Comparison of ENCODE assay signal across 24 cellular contexts in genomic region chr13:30410705-30411125, GRCh38. TPM values are rescaled to one million over a fixed set of nuclear protein-coding genes. Genes with fewer than 3 reads are reported as not detected.
A peak's percentile ranks its signal among the peaks of the same experiment; 100 is the strongest.
DNase-seq lines count a peak whose midpoint lies in the region; ATAC-seq and TF ChIP-seq lines count a peak whose summit lies in the region.
"Had no signal": no experiment of that assay in that cellular context is flagged by ENCODE, and none has a peak within 500 bp of the region (broad histone marks: within the 10 kb centered on the region; RNA-seq: fewer than 3 reads in every experiment).

No MANE protein-coding gene starts in this region.

- H3K4me1 Mint-ChIP-seq in CD4-positive, alpha-beta T cell (ENCODE audit: low read depth): peaks cover 47% of the 10 kb centered on the region
- peaks cover 17% of the 10 kb centered on the region for H3K4me1 Mint-ChIP-seq in activated T-helper 17 cell treated with anti-CD3 and anti-CD28 coated beads, Interleukin-2, amount 50 U/mL, for 72 hours

- no peaks in the 10 kb centered on the region for H3K9me3 ChIP-seq in CD4-positive, alpha-beta T cell (ENCODE audit: control insufficient read depth, low read length)
- no peaks in the 10 kb centered on the region for H3K9me3 ChIP-seq in OCI-LY1 (ENCODE audit: low read length)
- no peaks in the 10 kb centered on the region for H3K9me3 ChIP-seq in stomach
- H3K9me3 ChIP-seq in BE2C: no peaks in the 10 kb centered on the region
- H3K9me3 ChIP-seq: lower lobe of right lung, MG63, SJCRH30 had no signal

- peak overlapping the region; percentile 78 for H3K27ac Mint-ChIP-seq in CD4-positive, alpha-beta T cell
- no peak overlapping the region for H3K27ac Mint-ChIP-seq in activated T-helper 17 cell treated with anti-CD3 and anti-CD28 coated beads, Interleukin-2, amount 50 U/mL, for 72 hours
- H3K27ac Mint-ChIP-seq: activated CD4-positive, alpha-beta memory T cell treated with anti-CD3 and anti-CD28 coated beads, Interleukin-2, amount 10 ng/mL, durations not matched to agents 7 days and 5 days; CD8-positive, alpha-beta T cell; GM23338 had no signal

- H3K4me2 ChIP-seq in OCI-LY1 (ENCODE audit: low read length): no peak overlapping the region
- H3K4me2 ChIP-seq: GM23338 had no signal

- no peak for TF ChIP-seq EP300 in stomach (IDR thresholded peaks at IDR 0.05)

- no peaks in the 10 kb centered on the region for H3K27me3 Mint-ChIP-seq in CD4-positive, alpha-beta T cell
- no peaks in the 10 kb centered on the region for H3K27me3 Mint-ChIP-seq in activated T-helper 17 cell treated with anti-CD3 and anti-CD28 coated beads, Interleukin-2, amount 50 U/mL, for 72 hours

- peaks cover 69% of the 10 kb centered on the region for H3K4me1 ChIP-seq in OCI-LY1 (ENCODE audit: insufficient read depth, low read length, severe bottlenecking)
- H3K4me1 ChIP-seq in stomach: peaks cover 6 to 26% (median 17%) of the 10 kb centered on the region in 4 donors
- peaks cover 5% of the 10 kb centered on the region for H3K4me1 ChIP-seq in BE2C

- H2AFZ ChIP-seq in OCI-LY1 (ENCODE audit: low read length): no peak overlapping the region
- H2AFZ ChIP-seq: GM23338 had no signal

- 88 to 95% (median 93%) methylated on average over 2 of the region's 2 CpGs for WGBS in stomach, 5 donors

- no peaks in the 10 kb centered on the region for H3K79me2 ChIP-seq in OCI-LY1 (ENCODE audit: insufficient read depth, low read length)

- no peak for TF ChIP-seq CTCF in CD4-positive, alpha-beta T cell (IDR thresholded peaks at IDR 0.05)
- no peak for TF ChIP-seq CTCF in OCI-LY1 (IDR thresholded peaks at IDR 0.05; ENCODE audit: low read length)
- no peak for TF ChIP-seq CTCF in fibroblast of the aortic adventitia (IDR thresholded peaks at IDR 0.05; ENCODE audit: insufficient read depth, low read length)
- TF ChIP-seq CTCF in stomach (IDR thresholded peaks at IDR 0.05): no peak
- TF ChIP-seq CTCF in BE2C (IDR thresholded peaks at IDR 0.05; ENCODE audit: low read depth, low read length): no peak

- CTCF ChIA-PET in CD4-positive, alpha-beta T cell (lab: Charles Lee): no interaction called here

- TF ChIP-seq POLR2A in stomach (IDR thresholded peaks at IDR 0.05): no peak

- no peak for ATAC-seq in CD4-positive, alpha-beta T cell (ENCODE audit: poor library complexity)
- ATAC-seq in HG03159 (IDR thresholded peaks at IDR 0.05; ENCODE audit: unreplicated experiment): no peak
- ATAC-seq in activated T-helper 17 cell treated with anti-CD3 and anti-CD28 coated beads, Interleukin-2, amount 50 U/mL, for 72 hours (replicated peaks): no peak
- ATAC-seq: CD8-positive, alpha-beta T cell; GM23338; K562; lower lobe of right lung had no signal

- H3K4me3 Mint-ChIP-seq in CD4-positive, alpha-beta T cell: no peak overlapping the region
- no peak overlapping the region for H3K4me3 Mint-ChIP-seq in activated T-helper 17 cell treated with anti-CD3 and anti-CD28 coated beads, Interleukin-2, amount 50 U/mL, for 72 hours
- H3K4me3 Mint-ChIP-seq: activated CD4-positive, alpha-beta memory T cell treated with anti-CD3 and anti-CD28 coated beads, Interleukin-2, amount 10 ng/mL, durations not matched to agents 7 days and 5 days; CD8-positive, alpha-beta T cell; GM23338 had no signal

- H3K36me3 Mint-ChIP-seq in CD4-positive, alpha-beta T cell (ENCODE audit: low read depth): no peaks in the 10 kb centered on the region
- no peaks in the 10 kb centered on the region for H3K36me3 Mint-ChIP-seq in activated T-helper 17 cell treated with anti-CD3 and anti-CD28 coated beads, Interleukin-2, amount 50 U/mL, for 72 hours (ENCODE audit: low read depth)
- H3K36me3 Mint-ChIP-seq: CD8-positive, alpha-beta T cell had no signal

- no peaks in the 10 kb centered on the region for H3K9me3 Mint-ChIP-seq in CD4-positive, alpha-beta T cell
- H3K9me3 Mint-ChIP-seq in activated T-helper 17 cell treated with anti-CD3 and anti-CD28 coated beads, Interleukin-2, amount 50 U/mL, for 72 hours: no peaks in the 10 kb centered on the region
- H3K9me3 Mint-ChIP-seq: activated CD4-positive, alpha-beta memory T cell treated with anti-CD3 and anti-CD28 coated beads, Interleukin-2, amount 10 ng/mL, durations not matched to agents 7 days and 5 days; CD8-positive, alpha-beta T cell had no signal

- H3K27me3 ChIP-seq in CD4-positive, alpha-beta T cell (ENCODE audit: control insufficient read depth, insufficient read depth, low read length): no peaks in the 10 kb centered on the region
- H3K27me3 ChIP-seq in OCI-LY1 (ENCODE audit: insufficient read depth, low read length) (no peaks in the 10 kb centered on the region), stomach (no peaks in the 10 kb centered on the region), BE2C (no peaks in the 10 kb centered on the region)
- H3K27me3 ChIP-seq: MG63, SJCRH30 had no signal

- no peak overlapping the region for H3K27ac ChIP-seq in CD4-positive, alpha-beta T cell (ENCODE audit: low read depth, low read length)
- H3K27ac ChIP-seq in OCI-LY1 (ENCODE audit: low read depth, low read length, poor library complexity, severe bottlenecking): peak overlapping the region; percentile 28
- peak overlapping the region in 3 of 5 donors; percentile 85 to 91 (median 86) for H3K27ac ChIP-seq in stomach
- H3K27ac ChIP-seq: lower lobe of right lung, SJCRH30 had no signal

- H3K4me3 ChIP-seq in OCI-LY1 (ENCODE audit: low read depth, low read length, poor library complexity, severe bottlenecking) (no peak overlapping the region), fibroblast of the aortic adventitia (ENCODE audit: low read depth, low read length) (no peak overlapping the region), stomach (no peak overlapping the region), BE2C (ENCODE audit: low read depth, low read length) (no peak overlapping the region)
- H3K4me3 ChIP-seq: GM23338, K562, lower lobe of right lung, MG63, SJCRH30 had no signal

- H3F3A ChIP-seq in OCI-LY1 (ENCODE audit: insufficient read depth, low read length): 0 out of 2 replicates have a peak, but pooled peaks cover 4% of the 10 kb centered on the region

- no peaks in the 10 kb centered on the region for H3K9me2 ChIP-seq in OCI-LY1 (ENCODE audit: low read depth, low read length)

- POLR2A ChIA-PET in CD4-positive, alpha-beta T cell (lab: Charles Lee): interaction anchor here (1.7 kb wide), 1 partner anchor 12 kb away, joined by 4 read pairs; the partner anchor contains the start of gene UBE2L5

- no peaks in the 10 kb centered on the region for H4K20me1 ChIP-seq in OCI-LY1 (ENCODE audit: insufficient read depth, low read length)

- H3K9ac ChIP-seq in OCI-LY1 (ENCODE audit: low read length): no peak overlapping the region

- DNase-seq in CD4-positive, alpha-beta T cell: no peak
- peak; percentile 40 for DNase-seq in fibroblast of the aortic adventitia (ENCODE audit: low read depth)
- no peak for DNase-seq in stomach
- no peak for DNase-seq in NCI-H1417 treated with DMSO at 0.1 percent for 48 hours (lab: John Stamatoyannopoulos, UW)
- DNase-seq in BE2C: no peak
- DNase-seq: activated CD4-positive, alpha-beta memory T cell treated with anti-CD3 and anti-CD28 coated beads, Interleukin-2, amount 10 ng/mL, durations not matched to agents 7 days and 5 days; activated CD4-positive, CD25-positive, alpha-beta regulatory T cell treated with anti-CD3 and anti-CD28 coated beads, Interleukin-2, amount 50 U/mL, for 72 hours; activated effector memory CD4-positive, alpha-beta T cell treated with anti-CD3 and anti-CD28 coated beads, Interleukin-2, amount 50 U/mL, for 16 hours; CD8-positive, alpha-beta T cell; islet precursor cell; lower lobe of right lung; NCI-H146; NCI-H524; SJCRH30 had no signal

- no peaks in the 10 kb centered on the region for H3K36me3 ChIP-seq in OCI-LY1 (ENCODE audit: insufficient read depth, low read length)
- H3K36me3 ChIP-seq in stomach: no peaks in the 10 kb centered on the region
- no peaks in the 10 kb centered on the region for H3K36me3 ChIP-seq in BE2C
- H3K36me3 ChIP-seq: lower lobe of right lung, MG63, SJCRH30 had no signal

- intact Hi-C loops in CD4-positive, alpha-beta T cell (cut with DNase I, micrococcal nuclease): no loop called here
- intact Hi-C loops in stomach (cut with DNase I; ENCODE audit: low total_unique reads): no loop called here

RNA-seq across cellular contexts. Expression of gene UBE2L5, which starts 11.6 kb away (rescaled TPM):
- total RNA-seq in CD4-positive, alpha-beta T cell: under 1 TPM in 1 of 2 experiments, not detected in 1; 0.11 TPM
- under 0.01 TPM in 1 of 2 replicates, not detected in the other for total RNA-seq in fibroblast of the aortic adventitia (ENCODE audit: low replicate concordance)
- not detected for total RNA-seq in stomach
- polyA plus RNA-seq in stomach: not detected
- 0.73 TPM for polyA plus RNA-seq in BE2C (2012; ENCODE audit: insufficient read depth, insufficient read length, low read depth)
- not detected for total RNA-seq in activated T-helper 17 cell treated with anti-CD3 and anti-CD28 coated beads, Interleukin-2, amount 50 U/mL, for 72 hours
- total RNA-seq: CD8-positive, alpha-beta T cell; GM23338; HT-29; K562; lower lobe of right lung; pulmonary artery endothelial cell; SJCRH30; skeletal muscle tissue; T-helper 1 cell treated with Interleukin-12 subunit alpha and Interleukin-12 subunit beta and Interleukin-4 antibody, amounts not matched to agents 30 ng/mL and 1 ng/mL, for 36 hours had no signal
- polyA plus RNA-seq: GM23338 had no signal

RNA-seq across cellular contexts. Expression of gene HMGB1, which starts 55.0 kb away (rescaled TPM):
- 100 to 1,000 TPM; 448 to 465 TPM for total RNA-seq in CD4-positive, alpha-beta T cell
- total RNA-seq in fibroblast of the aortic adventitia (ENCODE audit: low replicate concordance) (319 and 407 TPM in 2 replicates), stomach (100 to 1,000 TPM in 4 of 5 donors, 10 to 100 TPM in 1; 29.5 to 479 (median 322) TPM)
- 100 to 1,000 TPM; 346 to 399 (median 346) TPM for polyA plus RNA-seq in stomach
- 295 TPM for polyA plus RNA-seq in BE2C (2012; ENCODE audit: insufficient read depth, insufficient read length, low read depth)
- total RNA-seq in activated T-helper 17 cell treated with anti-CD3 and anti-CD28 coated beads, Interleukin-2, amount 50 U/mL, for 72 hours: 100 to 1,000 TPM; 232 to 499 TPM
